ENCODE assay signal across 17 cellular contexts in the genomic region with DNA sequence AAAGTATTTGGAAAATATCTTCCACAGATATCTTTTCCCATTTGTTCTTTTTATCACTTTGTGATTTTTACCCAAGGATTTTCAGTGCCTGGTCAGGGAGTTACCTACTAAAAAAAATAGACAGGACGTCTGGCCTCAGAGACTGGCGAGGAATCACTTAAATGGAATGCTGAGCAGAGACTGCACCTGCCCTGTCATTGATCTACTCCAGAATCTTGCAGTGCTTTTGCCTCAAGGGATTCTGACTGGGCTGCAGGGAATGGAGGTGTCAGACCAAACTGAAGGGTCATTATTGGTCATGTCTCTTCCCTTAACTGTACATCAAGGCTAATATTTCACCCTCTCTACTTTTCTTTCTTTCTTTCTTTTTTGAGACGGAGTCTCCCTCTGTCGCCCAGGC. TPM values are rescaled to one million over a fixed set of nuclear protein-coding genes. Genes with fewer than 3 reads are reported as not detected.
"Had no signal": no experiment of that assay in that cellular context is flagged by ENCODE, and none has a peak within 500 bp of the region (broad histone marks: within the 10 kb centered on the region; RNA-seq: fewer than 3 reads in every experiment).

No MANE protein-coding gene starts in this region.

- H2AFZ ChIP-seq: parathyroid adenoma had no signal

- DNase-seq: activated CD4-positive, alpha-beta memory T cell treated with anti-CD3 and anti-CD28 coated beads, Interleukin-2, amount 10 ng/mL, durations not matched to agents 7 days and 5 days; activated gamma-delta T cell treated with Interleukin-2 at 50 U/mL for 16 hours; activated naive CD8-positive, alpha-beta T cell treated with anti-CD3 and anti-CD28 coated beads, Interleukin-2, amount 10 ng/mL, durations not matched to agents 7 days and 5 days; activated T-cell treated with anti-CD3 and anti-CD28 coated beads, Interleukin-2, amount 50 U/mL, for 48 hours; aorta; esophagus squamous epithelium; foreskin fibroblast; heart right ventricle; kidney; small intestine; T-cell; T1000; tibial artery had no signal

- H3K27me3 Mint-ChIP-seq: stimulated activated memory B cell treated with anti-CD40 and anti-IgM and Interleukin-4, amounts not matched to agents 10 μg/mL and 1 μg/mL and 100 μg/mL, for 72 hours had no signal

- ATAC-seq: heart right ventricle; stimulated activated memory B cell treated with anti-CD40 and anti-IgM and Interleukin-4, amounts not matched to agents 10 μg/mL and 1 μg/mL and 100 μg/mL, for 72 hours; T-cell had no signal

- H3K27ac Mint-ChIP-seq: activated CD4-positive, alpha-beta memory T cell treated with anti-CD3 and anti-CD28 coated beads, Interleukin-2, amount 10 ng/mL, durations not matched to agents 7 days and 5 days; activated naive CD8-positive, alpha-beta T cell treated with anti-CD3 and anti-CD28 coated beads, Interleukin-2, amount 10 ng/mL, durations not matched to agents 7 days and 5 days; mesothelial cell of epicardium; stimulated activated memory B cell treated with anti-CD40 and anti-IgM and Interleukin-4, amounts not matched to agents 10 μg/mL and 1 μg/mL and 100 μg/mL, for 72 hours; T-cell had no signal

- H3K79me2 ChIP-seq: parathyroid adenoma had no signal

- H3K9me3 Mint-ChIP-seq: activated CD4-positive, alpha-beta memory T cell treated with anti-CD3 and anti-CD28 coated beads, Interleukin-2, amount 10 ng/mL, durations not matched to agents 7 days and 5 days; activated naive CD8-positive, alpha-beta T cell treated with anti-CD3 and anti-CD28 coated beads, Interleukin-2, amount 10 ng/mL, durations not matched to agents 7 days and 5 days; T-cell had no signal

- H3K4me1 Mint-ChIP-seq: activated CD4-positive, alpha-beta memory T cell treated with anti-CD3 and anti-CD28 coated beads, Interleukin-2, amount 10 ng/mL, durations not matched to agents 7 days and 5 days; activated naive CD8-positive, alpha-beta T cell treated with anti-CD3 and anti-CD28 coated beads, Interleukin-2, amount 10 ng/mL, durations not matched to agents 7 days and 5 days; stimulated activated memory B cell treated with anti-CD40 and anti-IgM and Interleukin-4, amounts not matched to agents 10 μg/mL and 1 μg/mL and 100 μg/mL, for 72 hours; T-cell had no signal

- H3K4me3 Mint-ChIP-seq: activated CD4-positive, alpha-beta memory T cell treated with anti-CD3 and anti-CD28 coated beads, Interleukin-2, amount 10 ng/mL, durations not matched to agents 7 days and 5 days; activated naive CD8-positive, alpha-beta T cell treated with anti-CD3 and anti-CD28 coated beads, Interleukin-2, amount 10 ng/mL, durations not matched to agents 7 days and 5 days; mesothelial cell of epicardium; stimulated activated memory B cell treated with anti-CD40 and anti-IgM and Interleukin-4, amounts not matched to agents 10 μg/mL and 1 μg/mL and 100 μg/mL, for 72 hours; T-cell had no signal

- H3K27me3 ChIP-seq: cardiac muscle cell, tibial artery had no signal

- H3K4me1 ChIP-seq: heart right ventricle, parathyroid adenoma had no signal

- H3K36me3 ChIP-seq: cardiac muscle cell, esophagus squamous epithelium, heart right ventricle, tibial artery had no signal

- H3K9me3 ChIP-seq: esophagus squamous epithelium, heart right ventricle, tibial artery had no signal

- H3K36me3 Mint-ChIP-seq: activated naive CD8-positive, alpha-beta T cell treated with anti-CD3 and anti-CD28 coated beads, Interleukin-2, amount 10 ng/mL, durations not matched to agents 7 days and 5 days; mesothelial cell of epicardium; stimulated activated memory B cell treated with anti-CD40 and anti-IgM and Interleukin-4, amounts not matched to agents 10 μg/mL and 1 μg/mL and 100 μg/mL, for 72 hours; T-cell had no signal

- H3K27ac ChIP-seq: cardiac muscle cell, esophagus squamous epithelium, heart right ventricle, parathyroid adenoma, tibial artery had no signal

- H3K4me3 ChIP-seq: cardiac muscle cell, esophagus squamous epithelium, heart right ventricle, tibial artery had no signal

RNA-seq across cellular contexts. Expression of a gene that starts 12.1 kb away (rescaled TPM):
- total RNA-seq: activated CD4-positive, alpha-beta memory T cell treated with anti-CD3 and anti-CD28 coated beads, Interleukin-2, amount 10 ng/mL, durations not matched to agents 7 days and 5 days; activated naive CD8-positive, alpha-beta T cell treated with anti-CD3 and anti-CD28 coated beads, Interleukin-2, amount 10 ng/mL, durations not matched to agents 7 days and 5 days had no signal
